Comparison of ENCODE assay signal across 28 cellular contexts in genomic region chr10:72092171-72092924, GRCh38. TPM values are rescaled to one million over a fixed set of nuclear protein-coding genes. Genes with fewer than 3 reads are reported as not detected.
DNase-seq lines count a peak whose midpoint lies in the region; ATAC-seq, FAIRE-seq and TF ChIP-seq lines count a peak whose summit lies in the region.
"Had no signal": no experiment of that assay in that cellular context is flagged by ENCODE, and none has a peak within 500 bp of the region (broad histone marks: within the 10 kb centered on the region; RNA-seq: fewer than 3 reads in every experiment).

No MANE protein-coding gene starts in this region.

- no peak overlapping the region for H3K18ac ChIP-seq in mesendoderm (ENCODE audit: low read length)

- no peaks in the 10 kb centered on the region for H3K79me2 ChIP-seq in mesendoderm (ENCODE audit: control insufficient read depth, insufficient read depth, low read length)

- H3K4me3 ChIP-seq in CD8-positive, alpha-beta memory T cell (ENCODE audit: low read length), result no peak overlapping the region
- H3K4me3 ChIP-seq in mesendoderm (ENCODE audit: low read length), result no peak overlapping the region
- H3K4me3 ChIP-seq: A549, GM23248 had no signal

- no peak overlapping the region for H2AK5ac ChIP-seq in mesendoderm (ENCODE audit: low read length)

- peak overlapping the region; percentile 28 for H3K27ac Mint-ChIP-seq in activated T-cell treated with anti-CD3 and anti-CD28 coated beads, Interleukin-2, amount 50 U/mL, for 72 hours
- no peak overlapping the region for H3K27ac Mint-ChIP-seq in activated T-cell treated with anti-CD3 and anti-CD28 coated beads, Interleukin-2, amount 50 U/mL, for 24 hours
- H3K27ac Mint-ChIP-seq in CD8-positive, alpha-beta memory T cell, result peak overlapping the region in 5 of 8 donors; percentile 14 to 64 (median 36)

- H4K5ac ChIP-seq in mesendoderm (ENCODE audit: low read length), result no peak overlapping the region

- no peaks in the 10 kb centered on the region for H3K9me3 Mint-ChIP-seq in activated T-cell treated with anti-CD3 and anti-CD28 coated beads, Interleukin-2, amount 50 U/mL, for 72 hours
- no peaks in the 10 kb centered on the region for H3K9me3 Mint-ChIP-seq in activated T-cell treated with anti-CD3 and anti-CD28 coated beads, Interleukin-2, amount 50 U/mL, for 24 hours
- peaks cover 0 to 3% (median 0%) of the 10 kb centered on the region in 5 donors for H3K9me3 Mint-ChIP-seq in CD8-positive, alpha-beta memory T cell
- H3K9me3 Mint-ChIP-seq: CD8-positive, alpha-beta T cell had no signal

- POLR2A ChIA-PET in CD8-positive, alpha-beta memory T cell (lab: Charles Lee), result no interaction called here

- no peak overlapping the region for H3K23ac ChIP-seq in mesendoderm (ENCODE audit: low read length)

- in situ Hi-C loops in ACHN (cut with HindIII; ENCODE audit: low pct_ligation_motif_present, low pct_unique_long_range_greater_than_20kb, low sequenced_read_pairs), result no loop called here

- H3K9me3 ChIP-seq in CD8-positive, alpha-beta memory T cell (ENCODE audit: low read length), result no peaks in the 10 kb centered on the region
- H3K9me3 ChIP-seq: A549 had no signal

- H3K4ac ChIP-seq in mesendoderm (ENCODE audit: low read depth, low read length), result no peak overlapping the region

- H2BK5ac ChIP-seq in mesendoderm (ENCODE audit: low read length), result no peak overlapping the region

- no CpG with 5 or more reads among the region's 8 CpGs for WGBS in mesendoderm (ENCODE audit: extremely low coverage, insufficient coverage, low lambda C conversion rate)

- H4K8ac ChIP-seq in mesendoderm (ENCODE audit: low read depth, low read length), result no peak overlapping the region

- H2BK15ac ChIP-seq in mesendoderm (replicated peaks; ENCODE audit: low read depth), result no peak overlapping the region

- H3K27me3 Mint-ChIP-seq in activated T-cell treated with anti-CD3 and anti-CD28 coated beads, Interleukin-2, amount 50 U/mL, for 72 hours (ENCODE audit: low read depth), result no peaks in the 10 kb centered on the region
- no peaks in the 10 kb centered on the region for H3K27me3 Mint-ChIP-seq in activated T-cell treated with anti-CD3 and anti-CD28 coated beads, Interleukin-2, amount 50 U/mL, for 24 hours
- peaks cover 0 to 6% of the 10 kb centered on the region in 2 donors for H3K27me3 Mint-ChIP-seq in CD8-positive, alpha-beta memory T cell

- H3K79me1 ChIP-seq in mesendoderm (ENCODE audit: low read length), result no peaks in the 10 kb centered on the region

- no peak overlapping the region for H3K9ac ChIP-seq in mesendoderm (ENCODE audit: low read length)
- H3K9ac ChIP-seq: GM23248 had no signal

- H3K27me3 ChIP-seq in CD8-positive, alpha-beta memory T cell (ENCODE audit: insufficient read depth, low read length, poor library complexity, severe bottlenecking), result no peaks in the 10 kb centered on the region
- H3K27me3 ChIP-seq in mesendoderm (ENCODE audit: insufficient read depth, low read length, poor library complexity), result peaks cover 19% of the 10 kb centered on the region

- peaks cover 10 to 17% of the 10 kb centered on the region in 2 donors for H3K36me3 Mint-ChIP-seq in activated T-cell treated with anti-CD3 and anti-CD28 coated beads, Interleukin-2, amount 50 U/mL, for 72 hours (ENCODE audit: insufficient read depth in 2 of 2)
- peaks cover 45% of the 10 kb centered on the region for H3K36me3 Mint-ChIP-seq in activated T-cell treated with anti-CD3 and anti-CD28 coated beads, Interleukin-2, amount 50 U/mL, for 24 hours (ENCODE audit: low read depth)
- peaks cover 12 to 29% (median 13%) of the 10 kb centered on the region in 3 donors for H3K36me3 Mint-ChIP-seq in CD8-positive, alpha-beta memory T cell

- no peak overlapping the region for H2BK120ac ChIP-seq in mesendoderm (ENCODE audit: low read depth, low read length)

- peaks cover 10% of the 10 kb centered on the region for H3K36me3 ChIP-seq in CD8-positive, alpha-beta memory T cell (ENCODE audit: insufficient read depth, low read length)
- no peaks in the 10 kb centered on the region for H3K36me3 ChIP-seq in mesendoderm (ENCODE audit: control insufficient read depth, insufficient read depth, low read length)

- no peak for TF ChIP-seq POLR2A in H54 (IDR thresholded peaks at IDR 0.05; ENCODE audit: low read depth, low read length)

- H3K4me1 ChIP-seq in CD8-positive, alpha-beta memory T cell (ENCODE audit: insufficient read depth, low read length), result peaks cover 23% of the 10 kb centered on the region
- peaks cover 2% of the 10 kb centered on the region for H3K4me1 ChIP-seq in mesendoderm (ENCODE audit: control insufficient read depth, low read depth, low read length)

- peak overlapping the region; percentile 12 for H3K56ac ChIP-seq in mesendoderm (ENCODE audit: low read length)

- no peak overlapping the region for H3K27ac ChIP-seq in CD8-positive, alpha-beta memory T cell (ENCODE audit: low read depth, low read length)
- H3K27ac ChIP-seq in mesendoderm (ENCODE audit: low read depth, low read length), result no peak overlapping the region
- H3K27ac ChIP-seq: GM23248, HL-60, RWPE1 had no signal

- H3K4me2 ChIP-seq in mesendoderm (ENCODE audit: low read length), result no peak overlapping the region
- H3K4me2 ChIP-seq: A549 had no signal

- FAIRE-seq in H54 (lab: Jason Lieb, UNC), result no peak
- FAIRE-seq: A549, GM12892 had no signal

- CTCF ChIA-PET in CD8-positive, alpha-beta memory T cell (lab: Charles Lee), result interaction anchor here (1.6 to 5.2 kb wide), 2 partner anchors 13 to 162 kb away, joined by 3 to 22 read pairs; no protein-coding TSS in a partner anchor

- ATAC-seq in activated T-cell treated with anti-CD3 and anti-CD28 coated beads, Interleukin-2, amount 50 U/mL, for 72 hours (replicated peaks in 1 of 2), result no peak
- ATAC-seq in GM21367 (IDR thresholded peaks at IDR 0.05; ENCODE audit: unreplicated experiment), result no peak
- ATAC-seq: A549; CD8-positive, alpha-beta T cell had no signal

- no peak overlapping the region for H3K4me3 Mint-ChIP-seq in activated T-cell treated with anti-CD3 and anti-CD28 coated beads, Interleukin-2, amount 50 U/mL, for 72 hours
- H3K4me3 Mint-ChIP-seq in activated T-cell treated with anti-CD3 and anti-CD28 coated beads, Interleukin-2, amount 50 U/mL, for 24 hours, result no peak overlapping the region
- H3K4me3 Mint-ChIP-seq in CD8-positive, alpha-beta memory T cell, result peak overlapping the region in 1 of 7 donors; percentile 59
- H3K4me3 Mint-ChIP-seq: CD8-positive, alpha-beta T cell had no signal

- DNase-seq in activated T-cell treated with anti-CD3 and anti-CD28 coated beads, Interleukin-2, amount 50 U/mL, for 72 hours, result no peak
- DNase-seq in activated T-cell treated with anti-CD3 and anti-CD28 coated beads, Interleukin-2, amount 50 U/mL, for 24 hours, result no peak
- DNase-seq in CD8-positive, alpha-beta memory T cell, result no peak
- peak; percentile 4 for DNase-seq in H54 (ENCODE audit: insufficient read length, low spot score)
- no peak for DNase-seq in mesendoderm
- DNase-seq in NCI-H2107 (lab: John Stamatoyannopoulos, UW), result no peak
- no peak for DNase-seq in ACHN
- DNase-seq: C1 segment of cervical spinal cord; Calu3; CD8-positive, alpha-beta T cell; DMS79 treated with DMSO at 0.1 percent for 48 hours; GM23248; HCEC 1CT; Karpas-422; NCI-H1092; NCI-H1417 treated with DMSO at 0.1 percent for 48 hours; NCI-H1694 treated with DMSO at 0.1 percent for 48 hours; NCI-H2081; NCI-H2171; NCI-H226; NCI-H510A; NCI-H69; SHP77 had no signal

- peaks cover 67% of the 10 kb centered on the region for H3K4me1 Mint-ChIP-seq in activated T-cell treated with anti-CD3 and anti-CD28 coated beads, Interleukin-2, amount 50 U/mL, for 72 hours (ENCODE audit: low read depth)
- H3K4me1 Mint-ChIP-seq in activated T-cell treated with anti-CD3 and anti-CD28 coated beads, Interleukin-2, amount 50 U/mL, for 24 hours (ENCODE audit: low read depth), result peaks cover 70% of the 10 kb centered on the region
- H3K4me1 Mint-ChIP-seq in CD8-positive, alpha-beta memory T cell, result peaks cover 25 to 30% (median 27%) of the 10 kb centered on the region in 3 donors

RNA-seq across cellular contexts. Expression of gene SPOCK2, which starts 4.0 kb away (rescaled TPM):
- total RNA-seq in activated T-cell treated with anti-CD3 and anti-CD28 coated beads, Interleukin-2, amount 50 U/mL, for 72 hours, result 100 to 1,000 TPM; 253 to 291 TPM
- total RNA-seq in CD8-positive, alpha-beta memory T cell, result 10 to 100 TPM; 63.0 to 69.2 TPM
- 202 TPM for polyA plus RNA-seq in CD8-positive, alpha-beta memory T cell
- polyA plus RNA-seq in mesendoderm (2013, experiment 1 of 2), result 1.2 TPM
- polyA plus RNA-seq in mesendoderm (2013, experiment 2 of 2), result 1.1 TPM
- total RNA-seq: GM23248 had no signal
